In the genomic region with DNA sequence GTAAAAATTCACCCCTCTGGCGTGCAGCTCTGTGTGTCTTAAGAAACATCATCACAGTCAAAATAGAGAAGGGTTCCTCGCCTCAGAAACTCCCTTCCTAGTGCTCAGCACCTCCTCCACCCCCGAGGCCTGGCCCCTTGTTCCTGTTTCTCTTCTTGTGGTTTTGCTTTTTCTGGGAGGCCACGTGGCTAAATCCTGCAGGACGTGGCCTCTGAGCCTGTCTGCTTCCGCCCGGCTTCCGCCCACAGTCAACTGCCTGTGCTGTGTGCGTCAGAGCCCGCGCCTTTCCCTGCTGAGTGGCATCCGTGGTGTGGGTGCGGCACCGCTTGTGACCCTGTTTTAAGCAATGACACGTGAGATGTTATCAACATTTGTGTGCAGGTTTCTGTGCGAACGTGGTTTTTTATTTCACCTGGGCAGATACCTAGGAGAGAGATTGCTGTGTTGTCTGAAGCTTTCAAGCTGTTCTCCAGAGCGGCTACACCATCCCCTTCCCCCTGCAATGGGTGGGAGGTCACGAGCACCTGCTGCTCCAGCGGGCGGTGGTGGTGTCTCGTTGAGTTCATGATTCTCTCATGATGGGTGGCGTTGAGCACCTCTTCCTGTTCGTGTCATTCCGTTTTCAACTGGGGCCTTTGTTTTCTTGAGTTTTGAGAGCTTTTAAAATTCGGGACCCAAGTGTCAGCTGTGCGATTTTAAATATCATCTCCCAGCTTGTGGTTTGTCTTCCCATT, we compare ENCODE assay signal across 8 cellular contexts. TPM values are rescaled to one million over a fixed set of nuclear protein-coding genes. Genes with fewer than 3 reads are reported as not detected.
DNase-seq lines count a peak whose midpoint lies in the region; ATAC-seq lines count a peak whose summit lies in the region.

No MANE protein-coding gene starts in this region.

- peaks cover 27% of the 10 kb centered on the region for H3K4me1 Mint-ChIP-seq in memory B cell

- H3K4me3 ChIP-seq in H7 (ENCODE audit: insufficient read depth, low read depth, low read length) = no peak overlapping the region

- H3K27me3 Mint-ChIP-seq in memory B cell = no peaks in the 10 kb centered on the region

- H3K27me3 ChIP-seq in H7 (ENCODE audit: control insufficient read depth, insufficient read depth, low read length) = no peaks in the 10 kb centered on the region

- ATAC-seq in GM18858 (IDR thresholded peaks at IDR 0.05; ENCODE audit: unreplicated experiment) (peak; percentile 76), HG03097 (IDR thresholded peaks at IDR 0.05; ENCODE audit: low FRiP score, unreplicated experiment) (peak; percentile 72), memory B cell (ENCODE audit: low read depth) (peak; percentile 89)

- H3K27ac Mint-ChIP-seq in memory B cell = peak overlapping the region; percentile 91

- peaks cover 20% of the 10 kb centered on the region for H3K36me3 Mint-ChIP-seq in memory B cell

- peak overlapping the region; percentile 49 for H3K27ac ChIP-seq in angular gyrus (ENCODE audit: low read depth, low read length)

- no peaks in the 10 kb centered on the region for H3K9me3 Mint-ChIP-seq in memory B cell

- peaks cover 10% of the 10 kb centered on the region for H3K36me3 ChIP-seq in H7 (replicated peaks; ENCODE audit: control insufficient read depth, insufficient read depth, low read length)

- H3K4me3 Mint-ChIP-seq in memory B cell = peak overlapping the region; percentile 88

- DNase-seq in T-helper 22 cell (ENCODE audit: low read depth) (peak; percentile 94), memory B cell (ENCODE audit: low spot score in 2 of 2) (peak; percentile 78 to 82), NCI-H2107 treated with DMSO at 0.1 percent for 48 hours (lab: John Stamatoyannopoulos, UW; ENCODE audit: unreplicated experiment) (no peak), H7 (no peak)
- DNase-seq in stimulated activated CD8-positive, alpha-beta memory T cell treated with anti-CD3 and anti-CD28 coated beads, Interleukin-7, amount 100 ng/mL, for 1 hour (ENCODE audit: low read depth in 2 of 2) = peak; percentile 67

RNA-seq across cellular contexts. Expression of gene ACSF3, which starts 21.7 kb away (rescaled TPM):
- 20.2 and 24.0 TPM in 2 replicates for total RNA-seq in H7 (2014; rRNA removed; shearing (Covaris generic))

RNA-seq across cellular contexts. Expression of gene CDH15, which starts 56.2 kb away (rescaled TPM):
- 0.07 and 0.10 TPM in 2 replicates for total RNA-seq in H7 (2014; rRNA removed; shearing (Covaris generic))

Comparison
In these comparisons a context has a peak if more than half of its experiments do, and no peak if none do; other contexts are left out.
1. DNase-seq: peak in T-helper 22 cell (single experiment), memory B cell (2 of 2) and stimulated activated CD8-positive, alpha-beta memory T cell treated with anti-CD3 and anti-CD28 coated beads, Interleukin-7, amount 100 ng/mL, for 1 hour (2 of 2); none in NCI-H2107 treated with DMSO at 0.1 percent for 48 hours (single experiment) and H7 (single experiment).
2. Peak in every context shown above with its lines, with median percentiles within 50 percentile points of each other: ATAC-seq.